Comparison of ENCODE assay signal across 8 cellular contexts in the genomic region with DNA sequence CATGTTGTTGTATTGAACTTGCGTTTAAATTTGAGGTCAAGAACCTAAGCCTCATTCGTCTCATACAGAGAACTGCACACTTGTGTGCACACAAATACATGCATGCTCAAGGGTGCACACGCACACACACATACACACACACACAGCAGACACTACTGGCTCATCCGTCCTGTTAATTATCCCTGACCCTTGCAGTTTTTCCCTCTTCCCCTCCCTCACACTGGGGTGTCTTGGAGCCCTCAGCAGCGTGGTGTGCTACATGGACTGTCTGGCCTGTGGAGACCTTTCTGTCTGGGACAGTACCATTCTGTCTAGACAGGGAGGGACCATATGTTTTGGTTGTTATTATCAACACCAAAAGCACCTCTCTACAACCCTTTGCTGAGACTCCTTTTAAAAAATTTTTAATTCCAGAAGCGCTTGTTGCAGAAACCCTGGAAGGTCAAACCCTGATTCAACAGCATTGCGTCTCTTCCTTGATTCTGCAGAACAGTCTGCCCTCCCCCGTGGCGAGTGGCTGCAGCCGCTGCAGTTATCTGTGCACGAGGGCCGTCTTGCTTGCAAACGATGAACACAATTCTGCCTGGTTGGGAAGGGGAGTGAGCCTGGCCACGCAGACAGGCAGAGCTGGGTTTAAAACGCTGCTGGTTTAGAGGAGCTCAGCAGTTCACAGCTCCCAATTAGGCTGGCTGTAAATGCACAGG.
DNase-seq lines count a peak whose midpoint lies in the region; ATAC-seq and TF ChIP-seq lines count a peak whose summit lies in the region.

No MANE protein-coding gene starts in this region.

- H2BK120ac ChIP-seq in mesendoderm (ENCODE audit: low read depth, low read length), result no peak overlapping the region

- H4K5ac ChIP-seq in mesendoderm (ENCODE audit: low read length), result no peak overlapping the region

- H3K36me3 ChIP-seq in mesendoderm (ENCODE audit: control insufficient read depth, insufficient read depth, low read length) (no peaks in the 10 kb centered on the region), esophagus squamous epithelium (no peaks in the 10 kb centered on the region)

- H3K4me3 Mint-ChIP-seq in chondrocyte (ENCODE audit: unreplicated experiment), result peak overlapping the region; percentile 45

- no peak overlapping the region for H2AK5ac ChIP-seq in mesendoderm (ENCODE audit: low read length)

- DNase-seq in ELF-1 (ENCODE audit: low read depth, low spot score) (peak; percentile 80), NCI-H510A treated with DMSO at 0.1 percent for 48 hours (lab: John Stamatoyannopoulos, UW) (peak; percentile 70), chondrocyte (ENCODE audit: low spot score) (no peak), mesendoderm (peak; percentile 38), DMS79 (lab: John Stamatoyannopoulos, UW) (no peak), amniotic stem cell (lab: John Stamatoyannopoulos, UW) (no peak), esophagus squamous epithelium (lab: John Stamatoyannopoulos, UW) (no peak)

- no peaks in the 10 kb centered on the region for H3K9me3 ChIP-seq in esophagus squamous epithelium

- H3K9ac ChIP-seq in mesendoderm (ENCODE audit: low read length), result no peak overlapping the region

- H3K27ac Mint-ChIP-seq in chondrocyte (ENCODE audit: unreplicated experiment), result peak overlapping the region; percentile 77

- no peak overlapping the region for H3K56ac ChIP-seq in mesendoderm (ENCODE audit: low read length)

- H3K9me3 Mint-ChIP-seq in chondrocyte (ENCODE audit: low read depth), result no peaks in the 10 kb centered on the region

- no peak overlapping the region for H2BK5ac ChIP-seq in mesendoderm (ENCODE audit: low read length)

- no peak for ATAC-seq in HG03196 (IDR thresholded peaks at IDR 0.05; ENCODE audit: unreplicated experiment)

- H2BK15ac ChIP-seq in mesendoderm (replicated peaks; ENCODE audit: low read depth), result no peak overlapping the region

- no peak for TF ChIP-seq POLR2A in esophagus squamous epithelium (IDR thresholded peaks at IDR 0.05)

- H3K18ac ChIP-seq in mesendoderm (ENCODE audit: low read length), result no peak overlapping the region

- H3K4me1 Mint-ChIP-seq in chondrocyte (ENCODE audit: low read depth), result peaks cover 32% of the 10 kb centered on the region

- no peak overlapping the region for H3K4me2 ChIP-seq in mesendoderm (ENCODE audit: low read length)

- intact Hi-C loops in esophagus squamous epithelium (cut with DNase I), result no loop called here

- no peaks in the 10 kb centered on the region for H3K27me3 Mint-ChIP-seq in chondrocyte (ENCODE audit: low read depth)

- H3K36me3 Mint-ChIP-seq in chondrocyte (ENCODE audit: low read depth), result peaks cover 2% of the 10 kb centered on the region

- H3K27ac ChIP-seq in mesendoderm (ENCODE audit: low read depth, low read length), result no peak overlapping the region
- no peak overlapping the region for H3K27ac ChIP-seq in esophagus squamous epithelium

- H3K4me1 ChIP-seq in mesendoderm (ENCODE audit: control insufficient read depth, low read depth, low read length) (no peaks in the 10 kb centered on the region), esophagus squamous epithelium (peaks cover 0 to 7% (median 0%) of the 10 kb centered on the region in 3 donors)

- no peaks in the 10 kb centered on the region for H3K79me2 ChIP-seq in mesendoderm (ENCODE audit: control insufficient read depth, insufficient read depth, low read length)

- H3K27me3 ChIP-seq in mesendoderm (ENCODE audit: insufficient read depth, low read length, poor library complexity), result no peaks in the 10 kb centered on the region
- no peaks in the 10 kb centered on the region for H3K27me3 ChIP-seq in esophagus squamous epithelium

- no peak overlapping the region for H3K23ac ChIP-seq in mesendoderm (ENCODE audit: low read length)

- no peak overlapping the region for H3K4ac ChIP-seq in mesendoderm (ENCODE audit: low read depth, low read length)

- H3K4me3 ChIP-seq in mesendoderm (ENCODE audit: low read length) (no peak overlapping the region), esophagus squamous epithelium (no peak overlapping the region)

- no CpG with 5 or more reads among the region's 15 CpGs for WGBS in mesendoderm (ENCODE audit: extremely low coverage, insufficient coverage, low lambda C conversion rate)
- WGBS in esophagus squamous epithelium, 2 donors, result 28 to 37% methylated on average over 9 to 15 of the region's 15 CpGs

- H3K79me1 ChIP-seq in mesendoderm (ENCODE audit: low read length), result no peaks in the 10 kb centered on the region

- TF ChIP-seq CTCF in chondrocyte (IDR thresholded peaks at IDR 0.05) (no peak), esophagus squamous epithelium (IDR thresholded peaks at IDR 0.05) (no peak)

- no peak overlapping the region for H4K8ac ChIP-seq in mesendoderm (ENCODE audit: low read depth, low read length)

Comparison
In these comparisons a context has a peak if more than half of its experiments do, and no peak if none do; other contexts are left out.
1. DNase-seq: peak in ELF-1 (single experiment), NCI-H510A treated with DMSO at 0.1 percent for 48 hours (single experiment) and mesendoderm (single experiment); none in chondrocyte (single experiment), DMS79 (single experiment), amniotic stem cell (single experiment) and esophagus squamous epithelium (single experiment).